Comparison of ENCODE assay signal across 21 cellular contexts in the genomic region with DNA sequence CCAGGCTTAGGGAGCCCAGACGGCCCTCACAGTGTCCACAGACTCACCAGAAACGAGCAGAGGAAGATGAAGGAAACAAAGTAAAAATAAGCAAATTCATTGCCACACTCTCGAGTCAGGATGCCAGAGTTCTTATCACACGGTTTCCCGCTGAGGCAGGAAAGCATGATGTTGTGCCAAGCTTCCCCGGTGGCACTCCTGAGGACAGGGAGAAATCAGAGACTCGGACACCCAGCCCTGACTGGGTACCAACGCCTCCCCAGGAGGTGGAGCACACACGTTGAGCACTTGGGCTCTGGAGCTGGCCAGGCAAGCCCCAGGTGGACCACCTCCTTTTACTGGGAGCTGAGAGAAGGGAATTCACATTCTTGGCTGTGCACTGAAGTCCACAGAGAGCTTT.
"Had no signal": no experiment of that assay in that cellular context is flagged by ENCODE, and none has a peak within 500 bp of the region (broad histone marks: within the 10 kb centered on the region; RNA-seq: fewer than 3 reads in every experiment).

No MANE protein-coding gene starts in this region.

- H3K36me3 Mint-ChIP-seq: type B pancreatic cell had no signal

- H3K4me1 Mint-ChIP-seq: nephron had no signal

- H3K27ac Mint-ChIP-seq: nephron, type B pancreatic cell had no signal

- H3K4me3 Mint-ChIP-seq: naive B cell; nephron; stimulated activated naive B cell treated with anti-CD40 and anti-IgM and Interleukin-4, amounts not matched to agents 10 μg/mL and 1 μg/mL and 100 μg/mL, for 72 hours; type B pancreatic cell had no signal

- H3K4me1 ChIP-seq: colonic mucosa had no signal

- ATAC-seq: left cardiac atrium; left ventricle myocardium superior; sciatic nerve; stimulated activated naive B cell treated with anti-CD40 and anti-IgM and Interleukin-4, amounts not matched to agents 10 μg/mL and 1 μg/mL and 100 μg/mL, for 72 hours had no signal

- H3K27me3 ChIP-seq: colonic mucosa, hepatocyte had no signal

- H2AFZ ChIP-seq: hepatocyte had no signal

- H3K4me3 ChIP-seq: colonic mucosa, hepatocyte, lung, spleen had no signal

- H3K27ac ChIP-seq: colonic mucosa, hepatocyte, spleen had no signal

- H3K9me3 ChIP-seq: colonic mucosa had no signal

- H3K79me2 ChIP-seq: hepatocyte had no signal

- H3K4me2 ChIP-seq: hepatocyte had no signal

- H3K9me3 Mint-ChIP-seq: type B pancreatic cell had no signal

- H3K36me3 ChIP-seq: colonic mucosa, spleen had no signal

- DNase-seq: colonic mucosa; dermis blood vessel endothelial cell; erythroblast; foreskin melanocyte; head of caudate nucleus; kidney; left cardiac atrium; left ventricle myocardium superior; mesendoderm; naive B cell; posterior cingulate gyrus; spleen; stimulated activated CD4-positive, alpha-beta T cell treated with anti-CD3 and anti-CD28 coated beads, Interleukin-15, amount 100 ng/mL, for 24 hours; stimulated activated CD4-positive, alpha-beta T cell treated with anti-CD3 and anti-CD28 coated beads, Interleukin-1b, Interleukin-23, amount 100 ng/mL, for 48 hours; stimulated activated CD4-positive, alpha-beta T cell treated with anti-CD3 and anti-CD28 coated beads, Interleukin-4, amount 100 ng/mL, for 24 hours; stimulated activated naive B cell treated with anti-CD40 and anti-IgM and Interleukin-4, amounts not matched to agents 10 μg/mL and 1 μg/mL and 100 μg/mL, for 72 hours had no signal
